Comparison of ENCODE assay signal across 8 cellular contexts in the genomic region with DNA sequence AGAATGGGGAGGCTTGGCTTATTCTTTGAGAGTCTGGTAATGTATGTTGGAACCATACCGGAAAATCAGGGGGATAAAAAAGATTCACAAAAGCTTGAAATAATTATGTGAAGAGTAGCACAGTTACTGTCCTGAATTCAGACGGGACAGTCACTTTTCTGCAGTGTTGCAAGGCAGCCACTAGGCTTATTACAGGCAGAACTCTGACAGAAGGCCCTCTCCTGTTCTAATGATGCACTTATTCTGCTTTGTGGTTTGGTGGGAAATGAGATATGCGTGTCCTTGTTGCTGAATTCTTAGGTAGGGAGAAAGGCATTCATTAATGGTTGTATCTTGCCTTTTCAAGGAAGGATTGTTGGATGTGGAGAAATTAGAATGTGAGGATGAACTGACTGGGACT. TPM values are rescaled to one million over a fixed set of nuclear protein-coding genes. Genes with fewer than 3 reads are reported as not detected.
DNase-seq lines count a peak whose midpoint lies in the region; TF ChIP-seq lines count a peak whose summit lies in the region.

No MANE protein-coding gene starts in this region.

- no peak overlapping the region for H2BK15ac ChIP-seq in H9 (ENCODE audit: low read depth, low read length)

- TF ChIP-seq CTCF in GM13977 (IDR thresholded peaks at IDR 0.05; ENCODE audit: extremely low read depth, insufficient read depth, missing control alignments) (peak; percentile 17), H9 (conservative IDR thresholded peaks at IDR 0.05) (peak; percentile 65), NB4 (IDR thresholded peaks at IDR 0.05; ENCODE audit: low read depth, low read length) (peak; percentile 37), hepatocyte (IDR thresholded peaks at IDR 0.05; ENCODE audit: poor library complexity) (peak; percentile 23)

- H3K9me3 Mint-ChIP-seq in H9 = no peaks in the 10 kb centered on the region

- H4K20me1 ChIP-seq in H9 (ENCODE audit: control insufficient read depth, insufficient read depth, insufficient read length) (no peaks in the 10 kb centered on the region), hepatocyte (ENCODE audit: insufficient read depth, poor library complexity, severe bottlenecking) (no peaks in the 10 kb centered on the region)

- H3K27ac Mint-ChIP-seq in H9 = no peak overlapping the region

- no peak overlapping the region for H3T11ph ChIP-seq in H9 (ENCODE audit: low read length)

- H3K9ac ChIP-seq in H9 (ENCODE audit: extremely low read depth, insufficient read length, low read length) = no peak overlapping the region

- H3K79me1 ChIP-seq in H9 (ENCODE audit: insufficient read depth, low read depth, low read length, poor library complexity, severe bottlenecking) = no peaks in the 10 kb centered on the region

- H2BK5ac ChIP-seq in H9 (ENCODE audit: insufficient read length, low read length) = no peak overlapping the region

- no peaks in the 10 kb centered on the region for H3K9me3 ChIP-seq in H9 (ENCODE audit: control insufficient read depth, low read depth, low read length)
- no peaks in the 10 kb centered on the region for H3K9me3 ChIP-seq in hepatocyte (ENCODE audit: low read depth)

- H3K4ac ChIP-seq in H9 (ENCODE audit: low read depth, low read length) = no peak overlapping the region

- H3K9me2 ChIP-seq in hepatocyte (replicated peaks; ENCODE audit: insufficient read depth) = no peaks in the 10 kb centered on the region

- no peak overlapping the region for H3K18ac ChIP-seq in H9 (ENCODE audit: insufficient read length, low read depth, low read length)

- no peak overlapping the region for H2BK20ac ChIP-seq in H9 (ENCODE audit: low read depth, low read length, poor library complexity, severe bottlenecking)

- H3K36me3 ChIP-seq in hepatocyte (replicated peaks; ENCODE audit: insufficient read depth, low read depth) = no peaks in the 10 kb centered on the region

- H3K4me1 ChIP-seq in H9 (ENCODE audit: insufficient read depth, low read length) (no peaks in the 10 kb centered on the region), hepatocyte (ENCODE audit: insufficient read depth) (no peaks in the 10 kb centered on the region)

- WGBS in H9 (ENCODE audit: extremely low coverage, insufficient read length, low lambda C conversion rate) = no CpG with 5 or more reads among the region's 3 CpGs
- 45% methylated on average over 3 of the region's 3 CpGs for WGBS in hepatocyte (ENCODE audit: low lambda C conversion rate, missing lambda C conversion rate)

- no peak overlapping the region for H2AK5ac ChIP-seq in H9 (ENCODE audit: insufficient read length, low read length)

- H4K8ac ChIP-seq in H9 (replicated peaks; ENCODE audit: insufficient read length, low read depth, low read length) = no peak overlapping the region

- no peak overlapping the region for H4K5ac ChIP-seq in H9 (ENCODE audit: insufficient read length, low read depth, low read length)

- no peak for DNase-seq in GM13977 (ENCODE audit: low spot score)
- DNase-seq in H9 = peak; percentile 32
- DNase-seq in NB4 (ENCODE audit: low read depth) = peak; percentile 9
- peak; percentile 37 for DNase-seq in hepatocyte (ENCODE audit: low spot score)
- DNase-seq in activated CD8-positive, alpha-beta memory T cell treated with anti-CD3 and anti-CD28 coated beads for 24 hours = no peak
- no peak for DNase-seq in NCI-H2081 (lab: John Stamatoyannopoulos, UW)
- no peak for DNase-seq in middle frontal gyrus (ENCODE audit: extremely low spot score, low spot score)
- no peak for DNase-seq in effector CD8-positive, alpha-beta T cell (lab: John Stamatoyannopoulos, UW)

- H3K79me2 ChIP-seq in H9 (ENCODE audit: insufficient read depth, low read length) (no peaks in the 10 kb centered on the region), hepatocyte (no peaks in the 10 kb centered on the region)

- no peak overlapping the region for H3K4me3 Mint-ChIP-seq in H9

- H2BK12ac ChIP-seq in H9 (ENCODE audit: insufficient read length, low read depth, low read length) = no peak overlapping the region

- no peaks in the 10 kb centered on the region for H3K23me2 ChIP-seq in H9 (ENCODE audit: insufficient read length, low read depth, low read length, poor library complexity, severe bottlenecking)

- no peak overlapping the region for H3K56ac ChIP-seq in H9 (ENCODE audit: insufficient read length, low read depth, low read length)

- H3K27ac ChIP-seq in H9 (ENCODE audit: insufficient read length, low read depth, low read length) = no peak overlapping the region
- H3K27ac ChIP-seq in hepatocyte = no peak overlapping the region

- no peak for TF ChIP-seq POLR2A in NB4 (IDR thresholded peaks at IDR 0.05; ENCODE audit: extremely low read depth, insufficient read length)

- no peak overlapping the region for H3K23ac ChIP-seq in H9 (ENCODE audit: insufficient read length, low read depth, low read length)

- H2BK120ac ChIP-seq in H9 (ENCODE audit: low read depth, low read length, poor library complexity, severe bottlenecking) = no peak overlapping the region

- no peak overlapping the region for H4K91ac ChIP-seq in H9 (ENCODE audit: insufficient read length, low read depth, low read length)

- no peak overlapping the region for H3K4me3 ChIP-seq in NB4 (ENCODE audit: low read depth, low read length)
- no peak overlapping the region for H3K4me3 ChIP-seq in hepatocyte

- no peaks in the 10 kb centered on the region for H3K27me3 ChIP-seq in H9 (ENCODE audit: insufficient read depth, low read length)
- H3K27me3 ChIP-seq in hepatocyte = no peaks in the 10 kb centered on the region

- peaks cover 0 to 4% of the 10 kb centered on the region in 2 experiments; a peak in 2 of 4 replicates for H3K4me1 Mint-ChIP-seq in H9

- in situ Hi-C loops in GM13977 (cut with MboI; ENCODE audit: low pct_unique_long_range_greater_than_20kb, low sequenced_read_pairs, unreplicated experiment) = loop anchor here (25.0 kb wide), 1 partner anchor 359 kb away; no protein-coding TSS in a partner anchor

- no peaks in the 10 kb centered on the region for H3K27me3 Mint-ChIP-seq in H9 (ENCODE audit: low read depth)

- H2AFZ ChIP-seq in H9 (ENCODE audit: low read length) = no peak overlapping the region
- no peak overlapping the region for H2AFZ ChIP-seq in hepatocyte

- H3K4me2 ChIP-seq in H9 (ENCODE audit: insufficient read depth, insufficient read length, low read length) = no peak overlapping the region
- H3K4me2 ChIP-seq in hepatocyte = no peak overlapping the region

- H3K14ac ChIP-seq in H9 (ENCODE audit: insufficient read depth, low read length) = no peak overlapping the region

- H3K36me3 Mint-ChIP-seq in H9 (ENCODE audit: insufficient read depth in 1 of 3, low read depth in 3 of 3) = no peaks in the 10 kb centered on the region

RNA-seq across cellular contexts. Expression of gene GUCY1B1, which starts 37.2 kb away (rescaled TPM):
- total RNA-seq in H9 (2021) (0.50 and 0.59 TPM in 2 replicates), hepatocyte (15.0 and 16.7 TPM in 2 replicates)
- polyA plus RNA-seq in hepatocyte = 6.2 and 8.6 TPM in 2 replicates

Comparison
In these comparisons a context has a peak if more than half of its experiments do, and no peak if none do; other contexts are left out.
1. DNase-seq: peak in H9 (single experiment), NB4 (single experiment) and hepatocyte (single experiment); none in GM13977 (single experiment), activated CD8-positive, alpha-beta memory T cell treated with anti-CD3 and anti-CD28 coated beads for 24 hours (single experiment), NCI-H2081 (0 of 2), middle frontal gyrus (single experiment) and effector CD8-positive, alpha-beta T cell (single experiment).
2. RNA of gene GUCY1B1, which starts 37.2 kb away (total RNA-seq): 15.0 to 16.7 TPM in hepatocyte; 0.50 to 0.59 TPM in H9; every median in the first group is over 10 times any median in the second.
3. Peak in every context shown above with its lines, with median percentiles within 50 percentile points of each other: CTCF ChIP-seq.